1 cellular context compared by ENCODE assay signal in the genomic region with DNA sequence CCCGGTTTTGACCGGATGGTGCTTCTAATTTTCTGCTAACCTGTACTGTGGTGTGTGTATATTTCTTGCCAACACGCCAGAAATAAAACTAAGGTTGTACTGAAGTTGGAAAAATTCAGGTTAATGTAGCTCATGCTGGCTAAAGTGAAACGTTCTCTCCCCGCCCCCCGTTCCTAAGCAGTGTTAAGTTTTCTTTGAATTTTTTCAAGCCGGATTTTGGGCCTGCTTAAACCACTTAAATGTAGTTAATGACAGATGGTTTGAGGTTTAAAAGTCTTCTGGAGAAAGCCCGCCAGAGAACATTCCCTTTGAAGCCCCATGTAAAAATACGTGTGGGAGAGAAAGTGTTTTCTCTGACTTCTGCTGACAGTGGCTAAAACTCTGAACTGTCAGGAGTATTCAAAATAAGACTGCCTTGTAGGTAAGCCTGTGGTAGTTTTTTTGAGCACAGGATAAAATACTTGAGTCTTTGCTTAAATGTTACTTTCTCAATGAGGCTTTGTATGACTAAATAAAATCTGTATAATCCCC.
TF ChIP-seq lines count a peak whose summit lies in the region.

No MANE protein-coding gene starts in this region.

TF ChIP-seq in K562, 482 proteins besides CTCF, POLR2A, EP300 and RAD21 (continued from another document and continues in another):
- TF ChIP-seq, protein P1, sequence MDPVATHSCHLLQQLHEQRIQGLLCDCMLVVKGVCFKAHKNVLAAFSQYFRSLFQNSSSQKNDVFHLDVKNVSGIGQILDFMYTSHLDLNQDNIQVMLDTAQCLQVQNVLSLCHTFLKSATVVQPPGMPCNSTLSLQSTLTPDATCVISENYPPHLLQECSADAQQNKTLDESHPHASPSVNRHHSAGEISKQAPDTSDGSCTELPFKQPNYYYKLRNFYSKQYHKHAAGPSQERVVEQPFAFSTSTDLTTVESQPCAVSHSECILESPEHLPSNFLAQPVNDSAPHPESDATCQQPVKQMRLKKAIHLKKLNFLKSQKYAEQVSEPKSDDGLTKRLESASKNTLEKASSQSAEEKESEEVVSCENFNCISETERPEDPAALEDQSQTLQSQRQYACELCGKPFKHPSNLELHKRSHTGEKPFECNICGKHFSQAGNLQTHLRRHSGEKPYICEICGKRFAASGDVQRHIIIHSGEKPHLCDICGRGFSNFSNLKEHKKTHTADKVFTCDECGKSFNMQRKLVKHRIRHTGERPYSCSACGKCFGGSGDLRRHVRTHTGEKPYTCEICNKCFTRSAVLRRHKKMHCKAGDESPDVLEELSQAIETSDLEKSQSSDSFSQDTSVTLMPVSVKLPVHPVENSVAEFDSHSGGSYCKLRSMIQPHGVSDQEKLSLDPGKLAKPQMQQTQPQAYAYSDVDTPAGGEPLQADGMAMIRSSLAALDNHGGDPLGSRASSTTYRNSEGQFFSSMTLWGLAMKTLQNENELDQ (CRISPR knock-in tag; IDR thresholded peaks at IDR 0.05; ENCODE audit: borderline replicate concordance): no peak
- TF ChIP-seq LCOR (CRISPR knock-in tag; IDR thresholded peaks at IDR 0.05): no peak
- no peak for TF ChIP-seq ZNF24 (IDR thresholded peaks at IDR 0.05)
- TF ChIP-seq SIN3A (IDR thresholded peaks at IDR 0.05; ENCODE audit: borderline replicate concordance in 2 of 2, control insufficient read depth in 1 of 2, low read depth in 2 of 2, low read length in 2 of 2): 0 out of 4 replicates have a peak, but pooled peaks of 1 of the 2 experiments have one; percentile 46
- no peak for TF ChIP-seq CBFA2T3 (IDR thresholded peaks at IDR 0.05)
- no peak for TF ChIP-seq SPI1 (IDR thresholded peaks at IDR 0.05; ENCODE audit: borderline replicate concordance, low read depth, low read length)
- no peak for TF ChIP-seq HNRNPL (IDR thresholded peaks at IDR 0.05; ENCODE audit: low read depth, low read length)
- TF ChIP-seq ZNF316 (IDR thresholded peaks at IDR 0.05): peak; percentile 52; the same call in 1 of the 2 replicates
- peak; percentile 27; the same call in 1 of the 2 replicates for TF ChIP-seq MAFK (IDR thresholded peaks at IDR 0.05; ENCODE audit: low read length)
- TF ChIP-seq ZBED1 (IDR thresholded peaks at IDR 0.05): peak; percentile 50; the same call in 1 of the 2 replicates
- no peak for TF ChIP-seq NFATC3 (IDR thresholded peaks at IDR 0.05)
- 0 out of 2 replicates have a peak, but pooled peaks have one; percentile 27 for TF ChIP-seq TAF7 (tag; IDR thresholded peaks at IDR 0.05)
- TF ChIP-seq BMI1 (IDR thresholded peaks at IDR 0.05; ENCODE audit: low read length): no peak
- 0 out of 2 replicates have a peak, but pooled peaks have one; percentile 23 for TF ChIP-seq ZFP30 (CRISPR knock-in tag; IDR thresholded peaks at IDR 0.05; ENCODE audit: borderline replicate concordance)
- TF ChIP-seq SREBF2 (CRISPR knock-in tag; IDR thresholded peaks at IDR 0.05): no peak
- TF ChIP-seq, protein P2, sequence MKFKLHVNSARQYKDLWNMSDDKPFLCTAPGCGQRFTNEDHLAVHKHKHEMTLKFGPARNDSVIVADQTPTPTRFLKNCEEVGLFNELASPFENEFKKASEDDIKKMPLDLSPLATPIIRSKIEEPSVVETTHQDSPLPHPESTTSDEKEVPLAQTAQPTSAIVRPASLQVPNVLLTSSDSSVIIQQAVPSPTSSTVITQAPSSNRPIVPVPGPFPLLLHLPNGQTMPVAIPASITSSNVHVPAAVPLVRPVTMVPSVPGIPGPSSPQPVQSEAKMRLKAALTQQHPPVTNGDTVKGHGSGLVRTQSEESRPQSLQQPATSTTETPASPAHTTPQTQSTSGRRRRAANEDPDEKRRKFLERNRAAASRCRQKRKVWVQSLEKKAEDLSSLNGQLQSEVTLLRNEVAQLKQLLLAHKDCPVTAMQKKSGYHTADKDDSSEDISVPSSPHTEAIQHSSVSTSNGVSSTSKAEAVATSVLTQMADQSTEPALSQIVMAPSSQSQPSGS (CRISPR knock-in tag; IDR thresholded peaks at IDR 0.05): no peak
- TF ChIP-seq, protein P3, sequence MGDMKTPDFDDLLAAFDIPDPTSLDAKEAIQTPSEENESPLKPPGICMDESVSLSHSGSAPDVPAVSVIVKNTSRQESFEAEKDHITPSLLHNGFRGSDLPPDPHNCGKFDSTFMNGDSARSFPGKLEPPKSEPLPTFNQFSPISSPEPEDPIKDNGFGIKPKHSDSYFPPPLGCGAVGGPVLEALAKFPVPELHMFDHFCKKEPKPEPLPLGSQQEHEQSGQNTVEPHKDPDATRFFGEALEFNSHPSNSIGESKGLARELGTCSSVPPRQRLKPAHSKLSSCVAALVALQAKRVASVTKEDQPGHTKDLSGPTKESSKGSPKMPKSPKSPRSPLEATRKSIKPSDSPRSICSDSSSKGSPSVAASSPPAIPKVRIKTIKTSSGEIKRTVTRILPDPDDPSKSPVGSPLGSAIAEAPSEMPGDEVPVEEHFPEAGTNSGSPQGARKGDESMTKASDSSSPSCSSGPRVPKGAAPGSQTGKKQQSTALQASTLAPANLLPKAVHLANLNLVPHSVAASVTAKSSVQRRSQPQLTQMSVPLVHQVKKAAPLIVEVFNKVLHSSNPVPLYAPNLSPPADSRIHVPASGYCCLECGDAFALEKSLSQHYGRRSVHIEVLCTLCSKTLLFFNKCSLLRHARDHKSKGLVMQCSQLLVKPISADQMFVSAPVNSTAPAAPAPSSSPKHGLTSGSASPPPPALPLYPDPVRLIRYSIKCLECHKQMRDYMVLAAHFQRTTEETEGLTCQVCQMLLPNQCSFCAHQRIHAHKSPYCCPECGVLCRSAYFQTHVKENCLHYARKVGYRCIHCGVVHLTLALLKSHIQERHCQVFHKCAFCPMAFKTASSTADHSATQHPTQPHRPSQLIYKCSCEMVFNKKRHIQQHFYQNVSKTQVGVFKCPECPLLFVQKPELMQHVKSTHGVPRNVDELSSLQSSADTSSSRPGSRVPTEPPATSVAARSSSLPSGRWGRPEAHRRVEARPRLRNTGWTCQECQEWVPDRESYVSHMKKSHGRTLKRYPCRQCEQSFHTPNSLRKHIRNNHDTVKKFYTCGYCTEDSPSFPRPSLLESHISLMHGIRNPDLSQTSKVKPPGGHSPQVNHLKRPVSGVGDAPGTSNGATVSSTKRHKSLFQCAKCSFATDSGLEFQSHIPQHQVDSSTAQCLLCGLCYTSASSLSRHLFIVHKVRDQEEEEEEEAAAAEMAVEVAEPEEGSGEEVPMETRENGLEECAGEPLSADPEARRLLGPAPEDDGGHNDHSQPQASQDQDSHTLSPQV (IDR thresholded peaks at IDR 0.05): no peak
- TF ChIP-seq ZNF699 (CRISPR knock-in tag; IDR thresholded peaks at IDR 0.05; ENCODE audit: insufficient replicate concordance): no peak
- no peak for TF ChIP-seq NR4A1 (CRISPR knock-in tag; IDR thresholded peaks at IDR 0.05)
- TF ChIP-seq NR4A1 (tag; IDR thresholded peaks at IDR 0.05): no peak
- no peak for TF ChIP-seq TEAD4 (IDR thresholded peaks at IDR 0.05; ENCODE audit: low read length)
- no peak for TF ChIP-seq TEAD4 (CRISPR knock-in tag; IDR thresholded peaks at IDR 0.05; ENCODE audit: borderline replicate concordance)
- 0 out of 2 replicates have a peak, but pooled peaks have one; percentile 36 for TF ChIP-seq ZNF764 (CRISPR knock-in tag; IDR thresholded peaks at IDR 0.05; ENCODE audit: low read depth)
- TF ChIP-seq C11orf30 (IDR thresholded peaks at IDR 0.05; ENCODE audit: low read depth): 0 out of 2 replicates have a peak, but pooled peaks have one; percentile 41
- no peak for TF ChIP-seq GABPA (tag; conservative IDR thresholded peaks at IDR 0.05; ENCODE audit: low read depth)
- 0 out of 2 replicates have a peak, but pooled peaks have one; percentile 73 for TF ChIP-seq ZC3H4 (CRISPR knock-in tag; IDR thresholded peaks at IDR 0.05; ENCODE audit: borderline replicate concordance)
- no peak for TF ChIP-seq PHF20 (IDR thresholded peaks at IDR 0.05; ENCODE audit: partially characterized antibody)
- peak; percentile 45; the same call in 1 of the 2 replicates for TF ChIP-seq MXI1 (IDR thresholded peaks at IDR 0.05; ENCODE audit: low read depth, low read length)
- TF ChIP-seq ARNT (IDR thresholded peaks at IDR 0.05): no peak
- TF ChIP-seq HNRNPUL1 (IDR thresholded peaks at IDR 0.05; ENCODE audit: low read length): 0 out of 2 replicates have a peak, but pooled peaks have one; percentile 47
- no peak for TF ChIP-seq EZH2 (IDR thresholded peaks at IDR 0.05; ENCODE audit: borderline replicate concordance, low read depth, low read length)
- TF ChIP-seq, protein P4, sequence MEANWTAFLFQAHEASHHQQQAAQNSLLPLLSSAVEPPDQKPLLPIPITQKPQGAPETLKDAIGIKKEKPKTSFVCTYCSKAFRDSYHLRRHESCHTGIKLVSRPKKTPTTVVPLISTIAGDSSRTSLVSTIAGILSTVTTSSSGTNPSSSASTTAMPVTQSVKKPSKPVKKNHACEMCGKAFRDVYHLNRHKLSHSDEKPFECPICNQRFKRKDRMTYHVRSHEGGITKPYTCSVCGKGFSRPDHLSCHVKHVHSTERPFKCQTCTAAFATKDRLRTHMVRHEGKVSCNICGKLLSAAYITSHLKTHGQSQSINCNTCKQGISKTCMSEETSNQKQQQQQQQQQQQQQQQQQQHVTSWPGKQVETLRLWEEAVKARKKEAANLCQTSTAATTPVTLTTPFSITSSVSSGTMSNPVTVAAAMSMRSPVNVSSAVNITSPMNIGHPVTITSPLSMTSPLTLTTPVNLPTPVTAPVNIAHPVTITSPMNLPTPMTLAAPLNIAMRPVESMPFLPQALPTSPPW (CRISPR knock-in tag; IDR thresholded peaks at IDR 0.05): no peak
- peak; percentile 35 for TF ChIP-seq MAFF (IDR thresholded peaks at IDR 0.05; ENCODE audit: low read length)
- TF ChIP-seq MTF1 (CRISPR knock-in tag; IDR thresholded peaks at IDR 0.05; ENCODE audit: borderline replicate concordance): 0 out of 2 replicates have a peak, but pooled peaks have one; percentile 54
- TF ChIP-seq, protein P5, sequence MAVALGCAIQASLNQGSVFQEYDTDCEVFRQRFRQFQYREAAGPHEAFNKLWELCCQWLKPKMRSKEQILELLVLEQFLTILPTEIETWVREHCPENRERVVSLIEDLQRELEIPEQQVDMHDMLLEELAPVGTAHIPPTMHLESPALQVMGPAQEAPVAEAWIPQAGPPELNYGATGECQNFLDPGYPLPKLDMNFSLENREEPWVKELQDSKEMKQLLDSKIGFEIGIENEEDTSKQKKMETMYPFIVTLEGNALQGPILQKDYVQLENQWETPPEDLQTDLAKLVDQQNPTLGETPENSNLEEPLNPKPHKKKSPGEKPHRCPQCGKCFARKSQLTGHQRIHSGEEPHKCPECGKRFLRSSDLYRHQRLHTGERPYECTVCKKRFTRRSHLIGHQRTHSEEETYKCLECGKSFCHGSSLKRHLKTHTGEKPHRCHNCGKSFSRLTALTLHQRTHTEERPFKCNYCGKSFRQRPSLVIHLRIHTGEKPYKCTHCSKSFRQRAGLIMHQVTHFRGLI (CRISPR knock-in tag; IDR thresholded peaks at IDR 0.05): 0 out of 2 replicates have a peak, but pooled peaks have one; percentile 17
- TF ChIP-seq ZNF830 (CRISPR knock-in tag; IDR thresholded peaks at IDR 0.05): 0 out of 2 replicates have a peak, but pooled peaks have one; percentile 25
- TF ChIP-seq PTTG1 (tag; IDR thresholded peaks at IDR 0.05; ENCODE audit: low read depth): no peak
- TF ChIP-seq, protein P6, sequence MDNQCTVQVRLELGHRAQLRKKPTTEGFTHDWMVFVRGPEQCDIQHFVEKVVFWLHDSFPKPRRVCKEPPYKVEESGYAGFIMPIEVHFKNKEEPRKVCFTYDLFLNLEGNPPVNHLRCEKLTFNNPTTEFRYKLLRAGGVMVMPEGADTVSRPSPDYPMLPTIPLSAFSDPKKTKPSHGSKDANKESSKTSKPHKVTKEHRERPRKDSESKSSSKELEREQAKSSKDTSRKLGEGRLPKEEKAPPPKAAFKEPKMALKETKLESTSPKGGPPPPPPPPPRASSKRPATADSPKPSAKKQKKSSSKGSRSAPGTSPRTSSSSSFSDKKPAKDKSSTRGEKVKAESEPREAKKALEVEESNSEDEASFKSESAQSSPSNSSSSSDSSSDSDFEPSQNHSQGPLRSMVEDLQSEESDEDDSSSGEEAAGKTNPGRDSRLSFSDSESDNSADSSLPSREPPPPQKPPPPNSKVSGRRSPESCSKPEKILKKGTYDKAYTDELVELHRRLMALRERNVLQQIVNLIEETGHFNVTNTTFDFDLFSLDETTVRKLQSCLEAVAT (IDR thresholded peaks at IDR 0.05): peak in 1 of 2 experiments; percentile 4; a peak in 2 of 4 replicates
- TF ChIP-seq TCFL5 (CRISPR knock-in tag; conservative IDR thresholded peaks at IDR 0.05): no peak
- peak; percentile 72 for TF ChIP-seq POLR2AphosphoS5 (IDR thresholded peaks at IDR 0.05; ENCODE audit: control insufficient read depth, insufficient read depth, low read depth, low read length)
- 0 out of 2 replicates have a peak, but pooled peaks have one; percentile 16 for TF ChIP-seq MAFG (tag; conservative IDR thresholded peaks at IDR 0.05)
- 0 out of 2 replicates have a peak, but pooled peaks have one; percentile 18 for TF ChIP-seq ZNF77 (CRISPR knock-in tag; IDR thresholded peaks at IDR 0.05)
- 0 out of 2 replicates have a peak, but pooled peaks have one; percentile 57 for TF ChIP-seq ZNF253 (CRISPR knock-in tag; conservative IDR thresholded peaks at IDR 0.05)
- TF ChIP-seq, protein P7, sequence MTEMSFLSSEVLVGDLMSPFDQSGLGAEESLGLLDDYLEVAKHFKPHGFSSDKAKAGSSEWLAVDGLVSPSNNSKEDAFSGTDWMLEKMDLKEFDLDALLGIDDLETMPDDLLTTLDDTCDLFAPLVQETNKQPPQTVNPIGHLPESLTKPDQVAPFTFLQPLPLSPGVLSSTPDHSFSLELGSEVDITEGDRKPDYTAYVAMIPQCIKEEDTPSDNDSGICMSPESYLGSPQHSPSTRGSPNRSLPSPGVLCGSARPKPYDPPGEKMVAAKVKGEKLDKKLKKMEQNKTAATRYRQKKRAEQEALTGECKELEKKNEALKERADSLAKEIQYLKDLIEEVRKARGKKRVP (CRISPR knock-in tag; IDR thresholded peaks at IDR 0.05): 0 out of 2 replicates have a peak, but pooled peaks have one; percentile 38
- TF ChIP-seq, protein P8, sequence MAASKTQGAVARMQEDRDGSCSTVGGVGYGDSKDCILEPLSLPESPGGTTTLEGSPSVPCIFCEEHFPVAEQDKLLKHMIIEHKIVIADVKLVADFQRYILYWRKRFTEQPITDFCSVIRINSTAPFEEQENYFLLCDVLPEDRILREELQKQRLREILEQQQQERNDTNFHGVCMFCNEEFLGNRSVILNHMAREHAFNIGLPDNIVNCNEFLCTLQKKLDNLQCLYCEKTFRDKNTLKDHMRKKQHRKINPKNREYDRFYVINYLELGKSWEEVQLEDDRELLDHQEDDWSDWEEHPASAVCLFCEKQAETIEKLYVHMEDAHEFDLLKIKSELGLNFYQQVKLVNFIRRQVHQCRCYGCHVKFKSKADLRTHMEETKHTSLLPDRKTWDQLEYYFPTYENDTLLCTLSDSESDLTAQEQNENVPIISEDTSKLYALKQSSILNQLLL (CRISPR knock-in tag; IDR thresholded peaks at IDR 0.05; ENCODE audit: borderline replicate concordance): no peak
- 0 out of 2 replicates have a peak, but pooled peaks have one; percentile 2 for TF ChIP-seq CREB1 (IDR thresholded peaks at IDR 0.05)
- TF ChIP-seq CREB1 (CRISPR knock-in tag; IDR thresholded peaks at IDR 0.05): no peak
- TF ChIP-seq ASH1L (IDR thresholded peaks at IDR 0.05; ENCODE audit: borderline replicate concordance, low read depth, partially characterized antibody): no peak
